In genomic region chr12:54868690-54869089, GRCh38 we compare ENCODE assay signal across 3 cellular contexts.
"Had no signal": no experiment of that assay in that cellular context is flagged by ENCODE, and none has a peak within 500 bp of the region (broad histone marks: within the 10 kb centered on the region; RNA-seq: fewer than 3 reads in every experiment).

No MANE protein-coding gene starts in this region.

- DNase-seq: GDM1, GF-D8 had no signal

- ATAC-seq: GM12878 had no signal
